ENCODE assay signal across 8 cellular contexts in the genomic region with DNA sequence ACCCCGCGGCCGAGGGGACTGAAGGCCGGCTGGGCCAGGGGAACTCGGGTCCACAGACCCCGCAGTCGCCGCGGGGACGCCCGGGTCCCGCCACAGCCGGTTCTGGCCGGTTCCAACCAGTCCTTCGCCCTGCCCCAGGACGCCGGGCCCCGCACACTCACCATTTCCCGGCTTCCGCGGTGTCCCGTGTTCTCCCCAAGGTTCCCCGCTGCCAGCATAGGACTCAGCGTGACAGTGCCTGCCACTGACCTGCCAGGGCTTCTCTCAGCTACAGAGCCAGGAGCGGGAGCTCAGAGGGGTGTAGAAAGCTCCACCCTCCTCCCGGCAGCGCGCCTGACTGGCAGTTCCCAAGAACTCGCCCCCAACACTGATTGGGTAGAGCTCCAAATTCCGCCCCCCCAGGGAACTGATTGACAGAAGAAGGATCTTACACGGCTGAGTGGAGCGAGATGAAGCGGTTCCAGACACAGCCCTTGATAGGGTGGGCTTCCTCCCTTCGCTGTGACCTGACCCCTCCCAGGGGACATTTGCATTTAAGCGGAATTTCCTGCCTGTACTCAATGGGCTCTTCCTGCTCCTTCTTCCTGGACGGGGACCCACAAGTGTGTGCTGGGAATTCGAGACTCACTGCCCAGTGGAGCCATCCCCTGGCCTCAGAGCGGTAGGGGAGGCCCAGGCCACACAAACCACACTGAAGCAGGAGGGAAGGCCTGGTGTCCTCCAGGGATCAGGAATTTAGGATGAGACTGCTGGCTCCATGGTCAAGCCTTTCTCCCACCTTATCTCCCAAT. TPM values are rescaled to one million over a fixed set of nuclear protein-coding genes. Genes with fewer than 3 reads are reported as not detected.
DNase-seq lines count a peak whose midpoint lies in the region; ATAC-seq and TF ChIP-seq lines count a peak whose summit lies in the region.

A gene (minus strand): TSS at position 312 of the 791 bp plus-strand sequence. CDS start 2,052 bp downstream, outside the sequence.

- H3K9me3 Mint-ChIP-seq in activated T-cell treated with anti-CD3 and anti-CD28 coated beads, Interleukin-2, amount 50 U/mL, for 24 hours, result peaks cover 5% of the 10 kb centered on the region

- peak within 1 kb of the TSS; percentile 73 for H3K27ac Mint-ChIP-seq in activated T-cell treated with anti-CD3 and anti-CD28 coated beads, Interleukin-2, amount 50 U/mL, for 24 hours

- peak; percentile 65 for ATAC-seq in HG03469 (IDR thresholded peaks at IDR 0.05; ENCODE audit: unreplicated experiment)

- no peaks in the 10 kb centered on the region for H3K27me3 Mint-ChIP-seq in activated T-cell treated with anti-CD3 and anti-CD28 coated beads, Interleukin-2, amount 50 U/mL, for 24 hours

- peak; percentile 38 for TF ChIP-seq POLR2A in erythroblast (IDR thresholded peaks at IDR 0.05; ENCODE audit: low read length)

- DNase-seq in C1 segment of cervical spinal cord (lab: John Stamatoyannopoulos, UW), result peak; percentile 60 to 98 (median 92)
- peak; percentile 92 for DNase-seq in GM19238 (ENCODE audit: insufficient read length, low spot score)
- peak; percentile 100 for DNase-seq in OCI-M1 (lab: John Stamatoyannopoulos, UW)
- peak; percentile 86 for DNase-seq in activated T-cell treated with anti-CD3 and anti-CD28 coated beads, Interleukin-2, amount 50 U/mL, for 24 hours
- peak; percentile 86 to 87 for DNase-seq in erythroblast (lab: John Stamatoyannopoulos, UW)
- peak; percentile 96 for DNase-seq in mucosa of gallbladder (ENCODE audit: low spot score)
- DNase-seq in stimulated activated CD8-positive, alpha-beta memory T cell treated with anti-CD3 and anti-CD28 coated beads, Interleukin-4, amount 100 ng/mL, for 24 hours (ENCODE audit: low read depth), result peak; percentile 83

- H3K4me3 Mint-ChIP-seq in activated T-cell treated with anti-CD3 and anti-CD28 coated beads, Interleukin-2, amount 50 U/mL, for 24 hours, result peak within 1 kb of the TSS; percentile 91

- H3K36me3 Mint-ChIP-seq in activated T-cell treated with anti-CD3 and anti-CD28 coated beads, Interleukin-2, amount 50 U/mL, for 24 hours (ENCODE audit: low read depth), result peaks cover 8% of the 10 kb centered on the region

- peaks cover 20% of the 10 kb centered on the region for H3K4me1 Mint-ChIP-seq in activated T-cell treated with anti-CD3 and anti-CD28 coated beads, Interleukin-2, amount 50 U/mL, for 24 hours (ENCODE audit: low read depth)

RNA-seq across cellular contexts. Expression of the gene that starts here (rescaled TPM):
- total RNA-seq in mucosa of gallbladder, result 3.4 TPM

Comparison
In these comparisons a context has a peak if more than half of its experiments do, and no peak if none do; other contexts are left out.
1. Peak in every context shown above with its lines: DNase-seq and ATAC-seq.